14 cellular contexts compared by ENCODE assay signal in genomic region chr12:114361545-114361944, GRCh38. TPM values are rescaled to one million over a fixed set of nuclear protein-coding genes. Genes with fewer than 3 reads are reported as not detected.
DNase-seq lines count a peak whose midpoint lies in the region; ATAC-seq and TF ChIP-seq lines count a peak whose summit lies in the region.
"Had no signal": no experiment of that assay in that cellular context is flagged by ENCODE, and none has a peak within 500 bp of the region (broad histone marks: within the 10 kb centered on the region; RNA-seq: fewer than 3 reads in every experiment).

No MANE protein-coding gene starts in this region.

- no peak overlapping the region for H3K4ac ChIP-seq in mesendoderm (ENCODE audit: low read depth, low read length)

- no peak overlapping the region for H3K4me3 ChIP-seq in left ventricle myocardium inferior
- H3K4me3 ChIP-seq in mesendoderm (ENCODE audit: low read length) = no peak overlapping the region
- H3K4me3 ChIP-seq: BLaER1 treated with 17β-estradiol and CSF1 and Interleukin-3, amounts not matched to agents 10 nM and 100 nM; GM23248 had no signal

- H3K27ac ChIP-seq in left ventricle myocardium inferior (replicated peaks) (peak overlapping the region; percentile 69), mesendoderm (ENCODE audit: low read depth, low read length) (peak overlapping the region; percentile 62)
- H3K27ac ChIP-seq: BLaER1 treated with 17β-estradiol and CSF1 and Interleukin-3, amounts not matched to agents 10 nM and 100 nM; GM23248 had no signal

- H3K4me1 ChIP-seq in left ventricle myocardium inferior = peaks cover 48% of the 10 kb centered on the region
- peaks cover 7% of the 10 kb centered on the region for H3K4me1 ChIP-seq in mesendoderm (ENCODE audit: control insufficient read depth, low read depth, low read length)
- H3K4me1 ChIP-seq: BLaER1 treated with 17β-estradiol and CSF1 and Interleukin-3, amounts not matched to agents 10 nM and 100 nM had no signal

- TF ChIP-seq CTCF in left ventricle myocardium inferior (IDR thresholded peaks at IDR 0.05; ENCODE audit: borderline replicate concordance) = no peak

- H2BK5ac ChIP-seq in mesendoderm (ENCODE audit: low read length) = no peak overlapping the region

- H3K36me3 ChIP-seq in left ventricle myocardium inferior (peaks cover 34% of the 10 kb centered on the region), mesendoderm (ENCODE audit: control insufficient read depth, insufficient read depth, low read length) (no peaks in the 10 kb centered on the region)
- H3K36me3 ChIP-seq: BLaER1 treated with 17β-estradiol and CSF1 and Interleukin-3, amounts not matched to agents 10 nM and 100 nM had no signal

- no peaks in the 10 kb centered on the region for H3K9me3 ChIP-seq in left ventricle myocardium inferior (replicated peaks)

- H2BK15ac ChIP-seq in mesendoderm (replicated peaks; ENCODE audit: low read depth) = no peak overlapping the region

- H2AK5ac ChIP-seq in mesendoderm (ENCODE audit: low read length) = no peak overlapping the region

- H4K8ac ChIP-seq in mesendoderm (ENCODE audit: low read depth, low read length) = no peak overlapping the region

- DNase-seq in Right ventricle myocardium superior (no peak), cardiac septum (ENCODE audit: low spot score) (no peak), left ventricle myocardium inferior (no peak), mesendoderm (peak; percentile 88), RPMI8226 (no peak), Ammon's horn (ENCODE audit: low spot score) (no peak)
- DNase-seq: 8988T; AML-193; CD4-positive, CD25-positive, alpha-beta regulatory T cell; DMS53; GM23248; H7 had no signal

- H2BK120ac ChIP-seq in mesendoderm (ENCODE audit: low read depth, low read length) = no peak overlapping the region

- H4K5ac ChIP-seq in mesendoderm (ENCODE audit: low read length) = no peak overlapping the region

- H3K4me2 ChIP-seq in mesendoderm (ENCODE audit: low read length) = no peak overlapping the region
- H3K4me2 ChIP-seq: BLaER1 treated with 17β-estradiol and CSF1 and Interleukin-3, amounts not matched to agents 10 nM and 100 nM had no signal

- intact Hi-C loops in Right ventricle myocardium superior (cut with DNase I) = no loop called here
- intact Hi-C loops in cardiac septum (cut with DNase I) = no loop called here
- intact Hi-C loops in left ventricle myocardium inferior (cut with micrococcal nuclease) = no loop called here

- H3K27me3 ChIP-seq in left ventricle myocardium inferior (ENCODE audit: low read depth) = no peaks in the 10 kb centered on the region
- no peaks in the 10 kb centered on the region for H3K27me3 ChIP-seq in mesendoderm (ENCODE audit: insufficient read depth, low read length, poor library complexity)
- H3K27me3 ChIP-seq: BLaER1 treated with 17β-estradiol and CSF1 and Interleukin-3, amounts not matched to agents 10 nM and 100 nM had no signal

- H3K56ac ChIP-seq in mesendoderm (ENCODE audit: low read length) = no peak overlapping the region

- no peak overlapping the region for H3K18ac ChIP-seq in mesendoderm (ENCODE audit: low read length)

- no peak overlapping the region for H3K9ac ChIP-seq in mesendoderm (ENCODE audit: low read length)
- H3K9ac ChIP-seq: BLaER1 treated with 17β-estradiol and CSF1 and Interleukin-3, amounts not matched to agents 10 nM and 100 nM; GM23248 had no signal

- WGBS in mesendoderm (ENCODE audit: extremely low coverage, insufficient coverage, low lambda C conversion rate) = no CpG with 5 or more reads among the region's 5 CpGs

- no peaks in the 10 kb centered on the region for H3K79me2 ChIP-seq in mesendoderm (ENCODE audit: control insufficient read depth, insufficient read depth, low read length)

- no peaks in the 10 kb centered on the region for H3K79me1 ChIP-seq in mesendoderm (ENCODE audit: low read length)

- H3K23ac ChIP-seq in mesendoderm (ENCODE audit: low read length) = no peak overlapping the region

- peak; percentile 40 for ATAC-seq in Right ventricle myocardium superior (ENCODE audit: poor library complexity)
- ATAC-seq in HG03432 (IDR thresholded peaks at IDR 0.05; ENCODE audit: unreplicated experiment) = no peak

RNA-seq across cellular contexts. Expression of gene TBX5, which starts 44.4 kb away (rescaled TPM):
- total RNA-seq in Right ventricle myocardium superior = 66.6 TPM
- total RNA-seq in cardiac septum = 34.6 TPM
- 75.1 TPM for total RNA-seq in left ventricle myocardium inferior
- polyA plus RNA-seq in mesendoderm (2013, experiment 1 of 2) = 0.10 TPM
- polyA plus RNA-seq in mesendoderm (2013, experiment 2 of 2) = 0.13 TPM
- total RNA-seq: CD4-positive, CD25-positive, alpha-beta regulatory T cell; H7 had no signal
- polyA plus RNA-seq: CD4-positive, CD25-positive, alpha-beta regulatory T cell had no signal
